In the genomic region with DNA sequence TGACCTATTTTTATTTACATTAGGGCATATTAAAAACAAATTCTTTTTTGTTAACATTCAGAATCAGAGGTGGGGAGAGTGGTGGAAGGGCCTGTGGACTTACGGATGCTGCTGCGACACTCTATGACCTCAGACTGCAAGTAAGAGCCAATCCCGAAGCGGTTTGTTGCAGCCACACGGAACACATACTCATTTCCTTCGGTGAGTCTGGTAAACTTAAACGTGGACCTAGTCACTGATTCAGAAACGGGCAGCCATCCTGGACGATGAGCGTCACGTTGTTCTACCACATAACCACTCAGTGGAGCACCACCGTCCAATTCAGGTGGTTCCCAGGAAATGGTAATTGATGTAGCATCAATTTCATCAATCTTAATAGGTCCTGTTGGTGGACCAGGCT, we compare ENCODE assay signal across 21 cellular contexts.
A peak's percentile ranks its signal among the peaks of the same experiment; 100 is the strongest.
DNase-seq lines count a peak whose midpoint lies in the region; ATAC-seq, FAIRE-seq and TF ChIP-seq lines count a peak whose summit lies in the region.
"Had no signal": no experiment of that assay in that cellular context is flagged by ENCODE, and none has a peak within 500 bp of the region (broad histone marks: within the 10 kb centered on the region; RNA-seq: fewer than 3 reads in every experiment).

No MANE protein-coding gene starts in this region.

- H3K9me3 ChIP-seq in BLaER1 treated with 17β-estradiol and CSF1 and Interleukin-3, amounts not matched to agents 10 nM and 100 nM (replicated peaks in 1 of 11) = peaks cover 0 to 13% (median 2%) of the 10 kb centered on the region in 11 experiments; a peak in 5 of 22 replicates
- no peaks in the 10 kb centered on the region for H3K9me3 ChIP-seq in esophagus squamous epithelium

- H3K4me2 ChIP-seq in BLaER1 treated with 17β-estradiol and CSF1 and Interleukin-3, amounts not matched to agents 10 nM and 100 nM = peak overlapping the region; percentile 6 to 78 (median 50); a peak in 17 of 22 replicates

- peaks cover 55% of the 10 kb centered on the region for H3K36me3 Mint-ChIP-seq in osteocyte (ENCODE audit: unreplicated experiment)

- H3K4me3 Mint-ChIP-seq in osteocyte (ENCODE audit: unreplicated experiment) = no peak overlapping the region
- H3K4me3 Mint-ChIP-seq: CD8-positive, alpha-beta T cell had no signal

- H3K27ac ChIP-seq in BLaER1 treated with 17β-estradiol and CSF1 and Interleukin-3, amounts not matched to agents 10 nM and 100 nM = no peak overlapping the region
- H3K27ac ChIP-seq in esophagus squamous epithelium = no peak overlapping the region
- H3K27ac ChIP-seq: GM23248 had no signal

- no peak for TF ChIP-seq POLR2A in esophagus squamous epithelium (IDR thresholded peaks at IDR 0.05)

- no peak overlapping the region for H3K27ac Mint-ChIP-seq in osteocyte (ENCODE audit: unreplicated experiment)
- H3K27ac Mint-ChIP-seq: CD8-positive, alpha-beta T cell had no signal

- DNase-seq in ACHN (peak; percentile 86), RCC 7860 (ENCODE audit: low spot score) (peak; percentile 83), osteocyte (ENCODE audit: extremely low spot score, unreplicated experiment) (peak; percentile 36), esophagus squamous epithelium (lab: John Stamatoyannopoulos, UW) (no peak), NCI-H1417 treated with DMSO at 0.1 percent for 48 hours (lab: John Stamatoyannopoulos, UW) (no peak)
- no peak for DNase-seq in stimulated activated naive CD4-positive, alpha-beta T cell (lab: John Stamatoyannopoulos, UW)
- DNase-seq: AML-193; CD8-positive, alpha-beta T cell; DMS 273 treated with DMSO at 0.1 percent for 48 hours; DMS53; GF-D8; GM23248; HCEC 1CT; IMR-90 had no signal

- H3K27me3 Mint-ChIP-seq in osteocyte (ENCODE audit: unreplicated experiment) = no peaks in the 10 kb centered on the region

- ATAC-seq in HG02588 (IDR thresholded peaks at IDR 0.05; ENCODE audit: unreplicated experiment) = no peak
- ATAC-seq: CD8-positive, alpha-beta T cell; K562 had no signal

- peaks cover 5 to 35% (median 31%) of the 10 kb centered on the region in 10 experiments; a peak in 18 of 20 replicates for H3K4me1 ChIP-seq in BLaER1 treated with 17β-estradiol and CSF1 and Interleukin-3, amounts not matched to agents 10 nM and 100 nM
- no peaks in the 10 kb centered on the region for H3K4me1 ChIP-seq in esophagus squamous epithelium

- peaks cover 0 to 8% (median 0%) of the 10 kb centered on the region in 11 experiments; a peak in 2 of 22 replicates for H4K20me1 ChIP-seq in BLaER1 treated with 17β-estradiol and CSF1 and Interleukin-3, amounts not matched to agents 10 nM and 100 nM

- no peak overlapping the region for H3K4me3 ChIP-seq in BLaER1 treated with 17β-estradiol and CSF1 and Interleukin-3, amounts not matched to agents 10 nM and 100 nM
- no peak overlapping the region for H3K4me3 ChIP-seq in esophagus squamous epithelium
- H3K4me3 ChIP-seq: GM23248, K562 had no signal

- H3K4me1 Mint-ChIP-seq in osteocyte (ENCODE audit: unreplicated experiment) = no peaks in the 10 kb centered on the region

- H3K9ac ChIP-seq in BLaER1 treated with 17β-estradiol and CSF1 and Interleukin-3, amounts not matched to agents 10 nM and 100 nM = no peak overlapping the region
- H3K9ac ChIP-seq: GM23248 had no signal

- peaks cover 0 to 3% (median 0%) of the 10 kb centered on the region in 11 experiments; a peak in 1 of 22 replicates for H3K27me3 ChIP-seq in BLaER1 treated with 17β-estradiol and CSF1 and Interleukin-3, amounts not matched to agents 10 nM and 100 nM
- no peaks in the 10 kb centered on the region for H3K27me3 ChIP-seq in esophagus squamous epithelium

- TF ChIP-seq CTCF in osteocyte (IDR thresholded peaks at IDR 0.05) = no peak
- no peak for TF ChIP-seq CTCF in esophagus squamous epithelium (IDR thresholded peaks at IDR 0.05)

- H3K36me3 ChIP-seq in BLaER1 treated with 17β-estradiol and CSF1 and Interleukin-3, amounts not matched to agents 10 nM and 100 nM = peaks cover 8 to 40% (median 18%) of the 10 kb centered on the region in 11 experiments; a peak in 14 of 22 replicates
- peaks cover 0 to 84% (median 5%) of the 10 kb centered on the region in 3 donors for H3K36me3 ChIP-seq in esophagus squamous epithelium

- H3K9me3 Mint-ChIP-seq in osteocyte (ENCODE audit: unreplicated experiment) = no peaks in the 10 kb centered on the region
- H3K9me3 Mint-ChIP-seq: CD8-positive, alpha-beta T cell had no signal

- FAIRE-seq in RCC 7860 (lab: Jason Lieb, UNC) = no peak
- FAIRE-seq: GM12891, GM19239, H54, HTR-8/SVneo, K562 had no signal

- in situ Hi-C loops in ACHN (cut with HindIII; ENCODE audit: low pct_ligation_motif_present, low pct_unique_long_range_greater_than_20kb, low sequenced_read_pairs) = no loop called here

- intact Hi-C loops in esophagus squamous epithelium (cut with DNase I) = no loop called here

- 89 to 96% methylated on average over 12 of the region's 12 CpGs for WGBS in esophagus squamous epithelium, 2 donors

Comparison
In these comparisons a context has a peak if more than half of its experiments do, and no peak if none do; other contexts are left out.
1. DNase-seq: peak in ACHN (single experiment), RCC 7860 (single experiment) and osteocyte (single experiment); none in esophagus squamous epithelium (single experiment), NCI-H1417 treated with DMSO at 0.1 percent for 48 hours (single experiment) and stimulated activated naive CD4-positive, alpha-beta T cell (0 of 6).